Comparison of ENCODE assay signal across 16 cellular contexts in the genomic region with DNA sequence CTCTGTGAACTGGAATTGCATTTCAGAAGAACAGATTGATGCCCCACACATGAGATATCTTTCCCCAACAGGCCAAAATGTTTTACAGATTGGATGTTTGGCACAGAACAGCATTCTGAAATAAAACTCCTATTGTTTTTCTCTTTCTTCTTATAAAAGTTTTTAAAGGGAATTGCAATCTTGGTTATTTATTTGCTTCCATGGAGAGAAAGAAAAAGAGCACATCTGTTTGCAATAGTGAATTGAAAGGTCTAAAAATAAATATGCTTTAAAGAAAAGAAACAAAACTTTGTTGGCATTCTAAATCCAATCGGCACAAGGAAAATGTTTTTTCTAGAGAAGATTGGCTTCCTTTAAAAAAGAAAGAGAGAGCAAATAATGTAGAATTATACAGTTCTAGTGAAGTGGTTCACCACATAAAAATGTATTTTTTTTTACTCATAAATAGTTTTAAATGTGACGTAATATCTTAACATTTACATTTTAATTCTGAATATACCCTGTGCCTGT.
"Had no signal": no experiment of that assay in that cellular context is flagged by ENCODE, and none has a peak within 500 bp of the region (broad histone marks: within the 10 kb centered on the region; RNA-seq: fewer than 3 reads in every experiment).

No MANE protein-coding gene starts in this region.

- H3K36me3 ChIP-seq: sigmoid colon, stomach, thyroid gland, uterus had no signal

- H3K27me3 ChIP-seq: foreskin keratinocyte, sigmoid colon, stomach, thyroid gland, uterus had no signal

- DNase-seq: activated CD4-positive, alpha-beta T cell treated with anti-CD3 and anti-CD28 coated beads for 4 hours; activated naive CD4-positive, alpha-beta T cell treated with Interleukin-2 at 50 U/mL for 16 hours; activated naive CD8-positive, alpha-beta T cell treated with anti-CD3 and anti-CD28 coated beads, Interleukin-2, amount 50 U/mL, for 24 hours; effector memory CD8-positive, alpha-beta T cell; erythroblast; foreskin keratinocyte; head of caudate nucleus; left colon; mammary epithelial cell; nephron progenitor cell; sigmoid colon; stimulated activated CD4-positive, alpha-beta T cell treated with anti-CD3 and anti-CD28 coated beads, Interleukin-15, amount 100 ng/mL, for 24 hours; stomach; thyroid gland; uterus had no signal

- H3K9me3 ChIP-seq: sigmoid colon, stomach, thyroid gland, uterus had no signal

- H3K4me3 ChIP-seq: coronary artery, sigmoid colon, stomach, thyroid gland, uterus had no signal

- H3K27ac ChIP-seq: foreskin keratinocyte, sigmoid colon, stomach, thyroid gland, uterus had no signal
